Comparison of ENCODE assay signal across 34 cellular contexts in the genomic region with DNA sequence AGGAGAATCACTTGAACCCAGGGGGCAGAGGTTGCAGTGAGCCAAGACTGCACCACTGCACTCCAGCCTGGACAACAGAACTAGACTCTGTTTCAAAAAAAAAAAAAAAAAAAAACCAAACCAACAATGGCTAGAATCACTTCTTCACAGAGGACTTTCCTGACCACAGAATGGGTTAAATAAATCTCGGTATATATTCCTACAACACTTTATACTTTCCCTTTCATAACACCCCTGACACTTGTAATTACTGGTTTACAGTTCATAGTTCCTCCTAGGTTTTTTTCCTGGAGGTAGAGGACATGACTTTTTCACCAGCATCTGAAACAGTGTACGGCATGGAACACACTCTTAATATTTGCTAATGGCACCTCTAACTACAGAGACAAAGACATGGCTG. TPM values are rescaled to one million over a fixed set of nuclear protein-coding genes. Genes with fewer than 3 reads are reported as not detected.
A peak's percentile ranks its signal among the peaks of the same experiment; 100 is the strongest.
DNase-seq lines count a peak whose midpoint lies in the region; ATAC-seq and TF ChIP-seq lines count a peak whose summit lies in the region.
"Had no signal": no experiment of that assay in that cellular context is flagged by ENCODE, and none has a peak within 500 bp of the region (broad histone marks: within the 10 kb centered on the region; RNA-seq: fewer than 3 reads in every experiment).

No MANE protein-coding gene starts in this region.

- peaks cover 16% of the 10 kb centered on the region for H3K36me3 Mint-ChIP-seq in natural killer cell
- peaks cover 22% of the 10 kb centered on the region for H3K36me3 Mint-ChIP-seq in natural killer cell treated with Interleukin-12 subunit alpha and Interleukin-12 subunit beta and Interleukin-15 and Interleukin-18, amount 100 ng/mL, for 72 hours
- peaks cover 41% of the 10 kb centered on the region for H3K36me3 Mint-ChIP-seq in stimulated activated memory B cell treated with anti-CD40 and anti-IgM and Interleukin-4, amounts not matched to agents 10 μg/mL and 1 μg/mL and 100 μg/mL, for 72 hours

- no peak for TF ChIP-seq CTCF in natural killer cell (IDR thresholded peaks at IDR 0.05)

- no peak for DNase-seq in natural killer cell
- DNase-seq in natural killer cell treated with Interleukin-12 subunit alpha and Interleukin-12 subunit beta and Interleukin-15 and Interleukin-18, amount 100 ng/mL, for 72 hours (ENCODE audit: low spot score), result no peak
- DNase-seq in NCI-H187 (lab: John Stamatoyannopoulos, UW), result no peak
- no peak for DNase-seq in NCI-H510A (lab: John Stamatoyannopoulos, UW)
- DNase-seq: activated CD4-positive, alpha-beta T cell treated with anti-CD3 and anti-CD28 coated beads, Interleukin-2, amount 50 U/mL, for 48 hours; activated CD4-positive, CD25-positive, alpha-beta regulatory T cell treated with anti-CD3 and anti-CD28 coated beads, Interleukin-2, amount 50 U/mL, for 72 hours; activated CD8-positive, alpha-beta memory T cell treated with anti-CD3 and anti-CD28 coated beads, Interleukin-2, amount 50 U/mL, for 4 hours; activated naive CD4-positive, alpha-beta T cell; adrenal gland; CD8-positive, alpha-beta memory T cell; central memory CD4-positive, alpha-beta T cell; cortex of kidney; DMS 273 treated with DMSO at 0.1 percent for 48 hours; effector memory CD8-positive, alpha-beta T cell; erythroblast; glutamatergic neuron; H9; left ventricle myocardium inferior; mesendoderm; NCI-H1105; NCI-H1930; NCI-H2171 treated with DMSO at 0.1 percent for 48 hours; NCI-H524; OCI-M1; posterior cingulate gyrus; right cardiac atrium; T-helper 17 cell; transverse colon had no signal

- peak overlapping the region in 1 of 2 donors; percentile 57 for H3K27ac Mint-ChIP-seq in natural killer cell
- no peak overlapping the region for H3K27ac Mint-ChIP-seq in natural killer cell treated with Interleukin-12 subunit alpha and Interleukin-12 subunit beta and Interleukin-15 and Interleukin-18, amount 100 ng/mL, for 72 hours
- peak overlapping the region; percentile 10 for H3K27ac Mint-ChIP-seq in stimulated activated memory B cell treated with anti-CD40 and anti-IgM and Interleukin-4, amounts not matched to agents 10 μg/mL and 1 μg/mL and 100 μg/mL, for 72 hours
- H3K27ac Mint-ChIP-seq: H9 had no signal

- ATAC-seq in natural killer cell (peak in 1 of 3 donors; percentile 8), GM19351 (IDR thresholded peaks at IDR 0.05; ENCODE audit: unreplicated experiment) (peak; percentile 64), HG03159 (IDR thresholded peaks at IDR 0.05; ENCODE audit: unreplicated experiment) (peak; percentile 64), HG03196 (IDR thresholded peaks at IDR 0.05; ENCODE audit: unreplicated experiment) (no peak)
- no peak for ATAC-seq in natural killer cell treated with Interleukin-12 subunit alpha and Interleukin-12 subunit beta and Interleukin-15 and Interleukin-18, amount 100 ng/mL, for 72 hours
- ATAC-seq in stimulated activated memory B cell treated with anti-CD40 and anti-IgM and Interleukin-4, amounts not matched to agents 10 μg/mL and 1 μg/mL and 100 μg/mL, for 72 hours, result peak; percentile 36
- ATAC-seq: A549; effector memory CD8-positive, alpha-beta T cell; K562; right cardiac atrium; T-helper 17 cell had no signal

- peaks cover 42 to 60% of the 10 kb centered on the region in 2 donors for H3K4me1 Mint-ChIP-seq in natural killer cell
- peaks cover 34 to 41% of the 10 kb centered on the region in 2 donors for H3K4me1 Mint-ChIP-seq in natural killer cell treated with Interleukin-12 subunit alpha and Interleukin-12 subunit beta and Interleukin-15 and Interleukin-18, amount 100 ng/mL, for 72 hours (ENCODE audit: low read depth in 2 of 2)
- H3K4me1 Mint-ChIP-seq in stimulated activated memory B cell treated with anti-CD40 and anti-IgM and Interleukin-4, amounts not matched to agents 10 μg/mL and 1 μg/mL and 100 μg/mL, for 72 hours, result peaks cover 34% of the 10 kb centered on the region

- peak overlapping the region; percentile 3 for H3K4me3 Mint-ChIP-seq in natural killer cell
- H3K4me3 Mint-ChIP-seq in natural killer cell treated with Interleukin-12 subunit alpha and Interleukin-12 subunit beta and Interleukin-15 and Interleukin-18, amount 100 ng/mL, for 72 hours, result no peak overlapping the region
- no peak overlapping the region for H3K4me3 Mint-ChIP-seq in stimulated activated memory B cell treated with anti-CD40 and anti-IgM and Interleukin-4, amounts not matched to agents 10 μg/mL and 1 μg/mL and 100 μg/mL, for 72 hours
- H3K4me3 Mint-ChIP-seq: CD8-positive, alpha-beta memory T cell; effector memory CD8-positive, alpha-beta T cell; H9; T-helper 17 cell had no signal

- no peaks in the 10 kb centered on the region for H3K27me3 Mint-ChIP-seq in natural killer cell (ENCODE audit: low read depth in 2 of 2)
- no peaks in the 10 kb centered on the region for H3K27me3 Mint-ChIP-seq in natural killer cell treated with Interleukin-12 subunit alpha and Interleukin-12 subunit beta and Interleukin-15 and Interleukin-18, amount 100 ng/mL, for 72 hours
- H3K27me3 Mint-ChIP-seq in stimulated activated memory B cell treated with anti-CD40 and anti-IgM and Interleukin-4, amounts not matched to agents 10 μg/mL and 1 μg/mL and 100 μg/mL, for 72 hours, result no peaks in the 10 kb centered on the region
- H3K27me3 Mint-ChIP-seq: CD8-positive, alpha-beta memory T cell; effector memory CD8-positive, alpha-beta T cell; T-helper 17 cell had no signal

- intact Hi-C loops in natural killer cell (cut with micrococcal nuclease), result no loop called here

- H3K9me3 Mint-ChIP-seq in natural killer cell, result peaks cover 4 to 8% of the 10 kb centered on the region in 2 donors
- peaks cover 9% of the 10 kb centered on the region for H3K9me3 Mint-ChIP-seq in natural killer cell treated with Interleukin-12 subunit alpha and Interleukin-12 subunit beta and Interleukin-15 and Interleukin-18, amount 100 ng/mL, for 72 hours
- peaks cover 13% of the 10 kb centered on the region for H3K9me3 Mint-ChIP-seq in stimulated activated memory B cell treated with anti-CD40 and anti-IgM and Interleukin-4, amounts not matched to agents 10 μg/mL and 1 μg/mL and 100 μg/mL, for 72 hours

RNA-seq across cellular contexts. Expression of a gene that starts 31.4 kb away (rescaled TPM):
- 100 to 1,000 TPM in 1 of 3 donors, 10 to 100 TPM in 2; 85.1 to 116 (median 93.4) TPM for total RNA-seq in natural killer cell
- 10 to 100 TPM; 46.0 to 54.9 TPM for total RNA-seq in natural killer cell treated with Interleukin-12 subunit alpha and Interleukin-12 subunit beta and Interleukin-15 and Interleukin-18, amount 100 ng/mL, for 72 hours

Comparison
In these comparisons a context has a peak if more than half of its experiments do, and no peak if none do; other contexts are left out.
1. ATAC-seq: peak in GM19351 (single experiment), HG03159 (single experiment) and stimulated activated memory B cell treated with anti-CD40 and anti-IgM and Interleukin-4, amounts not matched to agents 10 μg/mL and 1 μg/mL and 100 μg/mL, for 72 hours (single experiment); none in natural killer cell treated with Interleukin-12 subunit alpha and Interleukin-12 subunit beta and Interleukin-15 and Interleukin-18, amount 100 ng/mL, for 72 hours (0 of 2) and HG03196 (single experiment).